Comparison of ENCODE assay signal across 20 cellular contexts in genomic region chr10:17981201-17981600, GRCh38. TPM values are rescaled to one million over a fixed set of nuclear protein-coding genes. Genes with fewer than 3 reads are reported as not detected.
"Had no signal": no experiment of that assay in that cellular context is flagged by ENCODE, and none has a peak within 500 bp of the region (broad histone marks: within the 10 kb centered on the region; RNA-seq: fewer than 3 reads in every experiment).

No MANE protein-coding gene starts in this region.

- DNase-seq: activated B cell treated with CpG ODN at 0.5 μM for 24 hours; activated CD4-positive, alpha-beta memory T cell treated with anti-CD3 and anti-CD28 coated beads, Interleukin-2, amount 10 ng/mL, durations not matched to agents 7 days and 5 days; activated CD4-positive, alpha-beta T cell treated with anti-CD3 and anti-CD28 coated beads for 48 hours; activated CD8-positive, alpha-beta memory T cell treated with anti-CD3 and anti-CD28 coated beads, Interleukin-2, amount 10 ng/mL, durations not matched to agents 7 days and 5 days; amygdala; body of pancreas; caudate nucleus; erythroblast; left ventricle myocardium superior; mucosa of descending colon; naive thymus-derived CD4-positive, alpha-beta T cell; nucleus accumbens; stimulated activated CD4-positive, alpha-beta T cell treated with anti-CD3 and anti-CD28 coated beads, Interleukin-15, amount 100 ng/mL, for 24 hours; stimulated activated CD4-positive, alpha-beta T cell treated with anti-CD3 and anti-CD28 coated beads, Interleukin-4, amount 100 ng/mL, for 1 hour; stimulated activated naive CD8-positive, alpha-beta T cell treated with anti-CD3 and anti-CD28 coated beads, Interleukin-15, amount 100 ng/mL, for 72 hours; T-helper 1 cell; T-helper 9 cell had no signal

- H3K27ac ChIP-seq: body of pancreas, right atrium auricular region, skin epidermis had no signal

- ATAC-seq: activated CD8-positive, alpha-beta memory T cell treated with anti-CD3 and anti-CD28 coated beads, Interleukin-2, amount 10 ng/mL, durations not matched to agents 7 days and 5 days; body of pancreas; left ventricle myocardium superior; mucosa of descending colon; naive thymus-derived CD4-positive, alpha-beta T cell; stimulated activated naive CD8-positive, alpha-beta T cell treated with anti-CD3 and anti-CD28 coated beads, Interleukin-15, amount 100 ng/mL, for 72 hours had no signal

- H3K9me3 ChIP-seq: body of pancreas, mucosa of descending colon, right atrium auricular region had no signal

- H3K4me3 ChIP-seq: body of pancreas, mucosa of descending colon, right atrium auricular region, skin epidermis had no signal

- H3K36me3 ChIP-seq: right atrium auricular region had no signal

- H3K27me3 ChIP-seq: body of pancreas, right atrium auricular region had no signal

- FAIRE-seq: colon had no signal

- H3K4me1 ChIP-seq: body of pancreas, right atrium auricular region had no signal

RNA-seq across cellular contexts. Expression of gene SLC39A12, which starts 29.5 kb away (rescaled TPM):
- total RNA-seq: activated B cell treated with CpG ODN at 0.5 μM for 24 hours; activated CD4-positive, alpha-beta memory T cell treated with anti-CD3 and anti-CD28 coated beads, Interleukin-2, amount 10 ng/mL, durations not matched to agents 7 days and 5 days; activated CD8-positive, alpha-beta memory T cell treated with anti-CD3 and anti-CD28 coated beads, Interleukin-2, amount 10 ng/mL, durations not matched to agents 7 days and 5 days; body of pancreas; left ventricle myocardium superior; naive thymus-derived CD4-positive, alpha-beta T cell; right atrium auricular region had no signal
- polyA plus RNA-seq: naive thymus-derived CD4-positive, alpha-beta T cell had no signal
